In the genomic region with DNA sequence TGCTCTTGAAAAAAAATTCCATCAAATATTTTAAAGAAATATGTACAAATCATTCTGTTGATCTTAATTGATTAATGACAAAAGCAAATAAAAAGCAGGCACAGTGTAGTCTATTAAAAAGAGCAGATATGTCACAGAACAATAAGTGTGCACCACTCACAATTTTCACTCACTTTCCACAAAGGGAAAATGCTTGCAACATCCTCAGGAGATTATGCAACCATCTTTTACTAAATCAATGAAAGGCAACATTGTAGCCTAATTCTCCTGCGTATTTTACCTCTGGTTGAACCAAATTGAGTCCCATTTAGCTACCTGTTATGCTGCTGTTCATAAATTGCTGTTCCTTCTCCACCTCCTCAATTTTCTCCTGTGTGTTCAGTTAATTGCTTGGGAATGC, we compare ENCODE assay signal across 33 cellular contexts.
"Had no signal": no experiment of that assay in that cellular context is flagged by ENCODE, and none has a peak within 500 bp of the region (broad histone marks: within the 10 kb centered on the region; RNA-seq: fewer than 3 reads in every experiment).

No MANE protein-coding gene starts in this region.

- H3K9me3 ChIP-seq: pancreas, prostate gland, sigmoid colon, uterus had no signal

- DNase-seq: activated B cell treated with CpG ODN at 0.5 μM for 24 hours; activated CD8-positive, alpha-beta memory T cell treated with anti-CD3 and anti-CD28 coated beads, Interleukin-2, amount 10 ng/mL, durations not matched to agents 7 days and 5 days; activated CD8-positive, alpha-beta T cell treated with anti-CD3 and anti-CD28 coated beads, Interleukin-2, amount 10 ng/mL, durations not matched to agents 7 days and 5 days; activated effector memory CD4-positive, alpha-beta T cell treated with Interleukin-2 at 50 U/mL for 16 hours; activated naive CD4-positive, alpha-beta T cell treated with anti-CD3 and anti-CD28 coated beads for 36 hours; activated naive CD8-positive, alpha-beta T cell treated with anti-CD3 and anti-CD28 coated beads for 36 hours; activated T-cell treated with anti-CD3 and anti-CD28 coated beads for 4 hours; activated T-cell treated with anti-CD3 and anti-CD28 coated beads, Interleukin-2, amount 50 U/mL, for 72 hours; amniotic stem cell; brain microvascular endothelial cell; caudate nucleus; left colon; mammary epithelial cell; naive thymus-derived CD4-positive, alpha-beta T cell; nucleus accumbens; pancreas; retina; sigmoid colon; stimulated activated CD4-positive, alpha-beta T cell treated with anti-CD3 and anti-CD28 coated beads, Interleukin-1b, Interleukin-23, amount 100 ng/mL, for 48 hours; stimulated activated CD4-positive, alpha-beta T cell treated with anti-CD3 and anti-CD28 coated beads, Interleukin-4, amount 100 ng/mL, for 4 hours; stimulated activated CD8-positive, alpha-beta memory T cell treated with anti-CD3 and anti-CD28 coated beads, Interleukin-4, amount 100 ng/mL, for 48 hours; stimulated activated naive CD8-positive, alpha-beta T cell treated with anti-CD3 and anti-CD28 coated beads, Interleukin-15, amount 100 ng/mL, for 72 hours; substantia nigra; T-helper 1 cell; uterus had no signal

- H3K36me3 ChIP-seq: brain microvascular endothelial cell, pancreas, prostate gland, sigmoid colon, uterus had no signal

- H3K4me1 Mint-ChIP-seq: activated B cell treated with CpG ODN at 0.5 μM for 24 hours; activated CD8-positive, alpha-beta memory T cell treated with anti-CD3 and anti-CD28 coated beads, Interleukin-2, amount 10 ng/mL, durations not matched to agents 7 days and 5 days; activated naive CD8-positive, alpha-beta T cell treated with anti-CD3 and anti-CD28 coated beads for 36 hours; naive thymus-derived CD4-positive, alpha-beta T cell; neural crest cell; stimulated activated memory B cell treated with anti-CD40 and anti-IgM and Interleukin-4, amounts not matched to agents 10 μg/mL and 1 μg/mL and 100 μg/mL, for 72 hours; stimulated activated naive CD8-positive, alpha-beta T cell treated with anti-CD3 and anti-CD28 coated beads, Interleukin-15, amount 100 ng/mL, for 72 hours had no signal

- H3K9me3 Mint-ChIP-seq: activated naive CD8-positive, alpha-beta T cell treated with anti-CD3 and anti-CD28 coated beads for 36 hours; mesothelial cell of epicardium; neural crest cell; stimulated activated memory B cell treated with anti-CD40 and anti-IgM and Interleukin-4, amounts not matched to agents 10 μg/mL and 1 μg/mL and 100 μg/mL, for 72 hours; type B pancreatic cell had no signal

- H3K27me3 ChIP-seq: brain microvascular endothelial cell, pancreas, sigmoid colon, uterus had no signal

- H3K4me1 ChIP-seq: pancreas, prostate gland, sigmoid colon, uterus had no signal

- ATAC-seq: activated CD8-positive, alpha-beta memory T cell treated with anti-CD3 and anti-CD28 coated beads, Interleukin-2, amount 10 ng/mL, durations not matched to agents 7 days and 5 days; activated CD8-positive, alpha-beta T cell treated with anti-CD3 and anti-CD28 coated beads, Interleukin-2, amount 10 ng/mL, durations not matched to agents 7 days and 5 days; activated T-cell treated with anti-CD3 and anti-CD28 coated beads, Interleukin-2, amount 50 U/mL, for 72 hours; esophagus mucosa; left colon; naive thymus-derived CD4-positive, alpha-beta T cell; pancreas; stimulated activated memory B cell treated with anti-CD40 and anti-IgM and Interleukin-4, amounts not matched to agents 10 μg/mL and 1 μg/mL and 100 μg/mL, for 72 hours; stimulated activated naive CD8-positive, alpha-beta T cell treated with anti-CD3 and anti-CD28 coated beads, Interleukin-15, amount 100 ng/mL, for 72 hours had no signal

- H3K27ac Mint-ChIP-seq: activated B cell treated with CpG ODN at 0.5 μM for 24 hours; activated CD8-positive, alpha-beta memory T cell treated with anti-CD3 and anti-CD28 coated beads, Interleukin-2, amount 10 ng/mL, durations not matched to agents 7 days and 5 days; activated CD8-positive, alpha-beta T cell treated with anti-CD3 and anti-CD28 coated beads, Interleukin-2, amount 10 ng/mL, durations not matched to agents 7 days and 5 days; activated naive CD4-positive, alpha-beta T cell treated with anti-CD3 and anti-CD28 coated beads for 36 hours; activated naive CD8-positive, alpha-beta T cell treated with anti-CD3 and anti-CD28 coated beads for 36 hours; activated T-cell treated with anti-CD3 and anti-CD28 coated beads, Interleukin-2, amount 50 U/mL, for 72 hours; mesothelial cell of epicardium; naive thymus-derived CD4-positive, alpha-beta T cell; stimulated activated memory B cell treated with anti-CD40 and anti-IgM and Interleukin-4, amounts not matched to agents 10 μg/mL and 1 μg/mL and 100 μg/mL, for 72 hours; stimulated activated naive CD8-positive, alpha-beta T cell treated with anti-CD3 and anti-CD28 coated beads, Interleukin-15, amount 100 ng/mL, for 72 hours; T-helper 2 cell treated with Interferon-gamma antibody and Interleukin-4, amounts not matched to agents 5 μg/mL and 100 μg/mL, for 36 hours; type B pancreatic cell had no signal

- H3K36me3 Mint-ChIP-seq: activated CD8-positive, alpha-beta memory T cell treated with anti-CD3 and anti-CD28 coated beads, Interleukin-2, amount 10 ng/mL, durations not matched to agents 7 days and 5 days; activated naive CD8-positive, alpha-beta T cell treated with anti-CD3 and anti-CD28 coated beads for 36 hours; mesothelial cell of epicardium; naive thymus-derived CD4-positive, alpha-beta T cell; stimulated activated memory B cell treated with anti-CD40 and anti-IgM and Interleukin-4, amounts not matched to agents 10 μg/mL and 1 μg/mL and 100 μg/mL, for 72 hours; type B pancreatic cell had no signal

- H3K4me2 ChIP-seq: smooth muscle cell had no signal

- H3K27me3 Mint-ChIP-seq: activated B cell treated with CpG ODN at 0.5 μM for 24 hours; activated CD8-positive, alpha-beta memory T cell treated with anti-CD3 and anti-CD28 coated beads, Interleukin-2, amount 10 ng/mL, durations not matched to agents 7 days and 5 days; activated naive CD8-positive, alpha-beta T cell treated with anti-CD3 and anti-CD28 coated beads for 36 hours; naive thymus-derived CD4-positive, alpha-beta T cell; stimulated activated memory B cell treated with anti-CD40 and anti-IgM and Interleukin-4, amounts not matched to agents 10 μg/mL and 1 μg/mL and 100 μg/mL, for 72 hours; stimulated activated naive CD8-positive, alpha-beta T cell treated with anti-CD3 and anti-CD28 coated beads, Interleukin-15, amount 100 ng/mL, for 72 hours; type B pancreatic cell had no signal

- H3K4me3 ChIP-seq: pancreas, prostate gland, sigmoid colon, smooth muscle cell, uterus had no signal

- H3K27ac ChIP-seq: brain microvascular endothelial cell, pancreas, prostate gland, sigmoid colon, uterus had no signal

- H3K4me3 Mint-ChIP-seq: activated B cell treated with CpG ODN at 0.5 μM for 24 hours; activated CD8-positive, alpha-beta memory T cell treated with anti-CD3 and anti-CD28 coated beads, Interleukin-2, amount 10 ng/mL, durations not matched to agents 7 days and 5 days; activated CD8-positive, alpha-beta T cell treated with anti-CD3 and anti-CD28 coated beads, Interleukin-2, amount 10 ng/mL, durations not matched to agents 7 days and 5 days; activated naive CD4-positive, alpha-beta T cell treated with anti-CD3 and anti-CD28 coated beads for 36 hours; activated naive CD8-positive, alpha-beta T cell treated with anti-CD3 and anti-CD28 coated beads for 36 hours; activated T-cell treated with anti-CD3 and anti-CD28 coated beads, Interleukin-2, amount 50 U/mL, for 72 hours; mesothelial cell of epicardium; naive thymus-derived CD4-positive, alpha-beta T cell; neural crest cell; stimulated activated memory B cell treated with anti-CD40 and anti-IgM and Interleukin-4, amounts not matched to agents 10 μg/mL and 1 μg/mL and 100 μg/mL, for 72 hours; stimulated activated naive CD8-positive, alpha-beta T cell treated with anti-CD3 and anti-CD28 coated beads, Interleukin-15, amount 100 ng/mL, for 72 hours; T-helper 2 cell treated with Interferon-gamma antibody and Interleukin-4, amounts not matched to agents 5 μg/mL and 100 μg/mL, for 36 hours; type B pancreatic cell had no signal
